Comparison of ENCODE assay signal across 8 cellular contexts in the genomic region with DNA sequence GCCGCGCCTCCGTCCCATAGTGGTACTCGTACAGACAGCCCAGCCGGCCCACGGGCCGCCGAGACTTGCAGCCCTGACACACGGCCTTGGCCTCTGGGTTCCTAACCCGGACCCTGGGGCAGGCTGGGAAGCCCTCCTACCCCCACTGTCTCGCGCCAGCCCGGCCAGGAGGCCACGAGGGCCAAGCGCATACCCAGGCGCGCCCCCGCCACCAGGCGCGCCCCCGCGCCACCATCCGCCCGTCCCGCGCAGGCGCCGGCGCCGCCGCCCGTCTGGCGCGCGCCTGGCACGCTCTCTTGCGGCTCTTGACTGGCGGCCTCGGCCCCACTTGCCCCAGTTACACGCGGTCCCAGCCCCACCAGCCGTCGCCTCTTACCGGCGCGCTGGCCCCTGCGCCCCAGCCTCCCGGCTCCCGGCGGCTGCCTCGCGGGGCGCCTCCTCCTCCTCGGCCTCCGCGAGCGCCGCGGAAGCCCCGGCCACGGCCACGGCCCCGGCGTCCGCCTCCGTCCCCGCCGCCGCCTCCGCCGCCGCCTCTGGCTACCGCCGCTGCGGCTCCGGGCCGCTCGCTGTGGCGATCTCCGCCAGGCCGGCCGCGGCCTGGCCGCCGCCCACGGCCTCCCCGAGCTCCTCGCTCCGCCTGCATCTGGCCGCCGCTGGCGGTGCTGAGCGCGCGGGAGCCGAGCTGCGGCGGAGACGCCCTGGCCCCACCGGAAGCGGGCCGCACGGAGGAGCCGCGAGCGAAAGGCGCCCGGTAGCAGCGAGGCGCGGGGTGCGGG. TPM values are rescaled to one million over a fixed set of nuclear protein-coding genes. Genes with fewer than 3 reads are reported as not detected.
A peak's percentile ranks its signal among the peaks of the same experiment; 100 is the strongest.
DNase-seq lines count a peak whose midpoint lies in the region; ATAC-seq and TF ChIP-seq lines count a peak whose summit lies in the region.

No MANE protein-coding gene starts in this region.

- H3K4me1 Mint-ChIP-seq in activated T-helper 2 cell treated with anti-CD3 and anti-CD28 coated beads, Interferon-gamma antibody, Interleukin-2, Interleukin-4, amounts not matched to agents 10 μg/mL and 5 μg/mL and 100 μg/mL, durations not matched to agents 14 hours and 24 hours and 36 hours (ENCODE audit: low read depth), result peaks cover 29% of the 10 kb centered on the region
- H3K4me1 Mint-ChIP-seq in nephron, result peaks cover 31% of the 10 kb centered on the region
- peaks cover 22% of the 10 kb centered on the region for H3K4me1 Mint-ChIP-seq in stimulated activated naive CD8-positive, alpha-beta T cell treated with anti-CD3 and anti-CD28 coated beads, Interleukin-15, Interleukin-2, amounts not matched to agents 100 ng/mL and 50 ng/mL, for 24 hours (ENCODE audit: low read depth)

- H3K4me3 Mint-ChIP-seq in activated T-helper 2 cell treated with anti-CD3 and anti-CD28 coated beads, Interferon-gamma antibody, Interleukin-2, Interleukin-4, amounts not matched to agents 10 μg/mL and 5 μg/mL and 100 μg/mL, durations not matched to agents 14 hours and 24 hours and 36 hours (ENCODE audit: low read depth), result peak overlapping the region; percentile 94
- peak overlapping the region; percentile 85 to 95 (median 90) for H3K4me3 Mint-ChIP-seq in nephron
- peak overlapping the region; percentile 90 for H3K4me3 Mint-ChIP-seq in stimulated activated naive CD8-positive, alpha-beta T cell treated with anti-CD3 and anti-CD28 coated beads, Interleukin-15, Interleukin-2, amounts not matched to agents 100 ng/mL and 50 ng/mL, for 24 hours

- no peaks in the 10 kb centered on the region for H3K9me3 Mint-ChIP-seq in activated T-helper 2 cell treated with anti-CD3 and anti-CD28 coated beads, Interferon-gamma antibody, Interleukin-2, Interleukin-4, amounts not matched to agents 10 μg/mL and 5 μg/mL and 100 μg/mL, durations not matched to agents 14 hours and 24 hours and 36 hours
- H3K9me3 Mint-ChIP-seq in nephron, result no peaks in the 10 kb centered on the region
- no peaks in the 10 kb centered on the region for H3K9me3 Mint-ChIP-seq in stimulated activated naive CD8-positive, alpha-beta T cell treated with anti-CD3 and anti-CD28 coated beads, Interleukin-15, Interleukin-2, amounts not matched to agents 100 ng/mL and 50 ng/mL, for 24 hours

- no peak for TF ChIP-seq CTCF in fibroblast of pulmonary artery (IDR thresholded peaks at IDR 0.05; ENCODE audit: low read length, missing control alignments)
- TF ChIP-seq CTCF in nephron (IDR thresholded peaks at IDR 0.05; ENCODE audit: unreplicated experiment in 3 of 3), result no peak

- peak; percentile 62 for ATAC-seq in GM21528 (IDR thresholded peaks at IDR 0.05; ENCODE audit: low FRiP score, unreplicated experiment)

- H3K27me3 Mint-ChIP-seq in activated T-helper 2 cell treated with anti-CD3 and anti-CD28 coated beads, Interferon-gamma antibody, Interleukin-2, Interleukin-4, amounts not matched to agents 10 μg/mL and 5 μg/mL and 100 μg/mL, durations not matched to agents 14 hours and 24 hours and 36 hours (ENCODE audit: low read depth), result no peaks in the 10 kb centered on the region
- H3K27me3 Mint-ChIP-seq in nephron (ENCODE audit: low read depth), result no peaks in the 10 kb centered on the region
- no peaks in the 10 kb centered on the region for H3K27me3 Mint-ChIP-seq in stimulated activated naive CD8-positive, alpha-beta T cell treated with anti-CD3 and anti-CD28 coated beads, Interleukin-15, Interleukin-2, amounts not matched to agents 100 ng/mL and 50 ng/mL, for 24 hours

- H3K27ac Mint-ChIP-seq in activated T-helper 2 cell treated with anti-CD3 and anti-CD28 coated beads, Interferon-gamma antibody, Interleukin-2, Interleukin-4, amounts not matched to agents 10 μg/mL and 5 μg/mL and 100 μg/mL, durations not matched to agents 14 hours and 24 hours and 36 hours, result peak overlapping the region; percentile 94
- peak overlapping the region; percentile 87 to 90 (median 89) for H3K27ac Mint-ChIP-seq in nephron
- peak overlapping the region; percentile 93 for H3K27ac Mint-ChIP-seq in stimulated activated naive CD8-positive, alpha-beta T cell treated with anti-CD3 and anti-CD28 coated beads, Interleukin-15, Interleukin-2, amounts not matched to agents 100 ng/mL and 50 ng/mL, for 24 hours

- intact Hi-C loops in activated T-helper 2 cell treated with anti-CD3 and anti-CD28 coated beads, Interferon-gamma antibody, Interleukin-2, Interleukin-4, amounts not matched to agents 10 μg/mL and 5 μg/mL and 100 μg/mL, durations not matched to agents 14 hours and 24 hours and 36 hours (cut with micrococcal nuclease), result loop anchor here (1.0 to 10.0 kb wide), 6 partner anchors 20 to 956 kb away; a partner anchor contains a TSS

- peak overlapping the region; percentile 91 for H3K4me3 ChIP-seq in fibroblast of pulmonary artery (replicated peaks; ENCODE audit: low read depth, low read length)

- peak; percentile 85 for DNase-seq in DMS53 (lab: John Stamatoyannopoulos, UW)
- peak; percentile 45 for DNase-seq in HuH-7.5 (ENCODE audit: low spot score)
- DNase-seq in RKO (ENCODE audit: low spot score), result peak; percentile 84
- DNase-seq in activated T-helper 2 cell treated with anti-CD3 and anti-CD28 coated beads, Interferon-gamma antibody, Interleukin-2, Interleukin-4, amounts not matched to agents 10 μg/mL and 5 μg/mL and 100 μg/mL, durations not matched to agents 14 hours and 24 hours and 36 hours (ENCODE audit: low spot score), result peak; percentile 64
- DNase-seq in fibroblast of pulmonary artery (ENCODE audit: low read depth), result peak; percentile 76

- no peaks in the 10 kb centered on the region for H3K36me3 Mint-ChIP-seq in activated T-helper 2 cell treated with anti-CD3 and anti-CD28 coated beads, Interferon-gamma antibody, Interleukin-2, Interleukin-4, amounts not matched to agents 10 μg/mL and 5 μg/mL and 100 μg/mL, durations not matched to agents 14 hours and 24 hours and 36 hours (ENCODE audit: low read depth)
- no peaks in the 10 kb centered on the region for H3K36me3 Mint-ChIP-seq in nephron (ENCODE audit: low read depth)
- no peaks in the 10 kb centered on the region for H3K36me3 Mint-ChIP-seq in stimulated activated naive CD8-positive, alpha-beta T cell treated with anti-CD3 and anti-CD28 coated beads, Interleukin-15, Interleukin-2, amounts not matched to agents 100 ng/mL and 50 ng/mL, for 24 hours (ENCODE audit: low read depth)

RNA-seq across cellular contexts. Expression of a gene that starts 0.4 kb away (rescaled TPM):
- 19.4 and 19.8 TPM in 2 replicates for total RNA-seq in activated T-helper 2 cell treated with anti-CD3 and anti-CD28 coated beads, Interferon-gamma antibody, Interleukin-2, Interleukin-4, amounts not matched to agents 10 μg/mL and 5 μg/mL and 100 μg/mL, durations not matched to agents 14 hours and 24 hours and 36 hours

Comparison
In these comparisons a context has a peak if more than half of its experiments do, and no peak if none do; other contexts are left out.
1. Peak in every context shown above with its lines: DNase-seq, ATAC-seq and H3K4me3 ChIP-seq.